In the genomic region with DNA sequence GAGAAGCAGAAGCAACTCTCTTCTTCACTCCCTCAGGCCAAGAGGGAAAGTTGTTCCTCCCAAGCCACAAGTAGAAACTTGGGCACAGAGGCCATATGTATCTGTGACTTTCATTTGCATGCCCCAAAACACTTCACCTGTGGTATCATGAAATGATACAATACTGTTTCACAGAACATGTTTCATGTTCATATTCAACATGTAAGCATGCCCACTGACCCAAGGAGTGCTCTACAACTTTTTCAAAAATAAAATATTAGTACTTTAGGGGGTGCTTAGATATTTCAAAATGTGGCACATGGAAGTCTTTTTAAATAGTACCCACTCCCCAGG, we compare ENCODE assay signal across 30 cellular contexts.
"Had no signal": no experiment of that assay in that cellular context is flagged by ENCODE, and none has a peak within 500 bp of the region (broad histone marks: within the 10 kb centered on the region; RNA-seq: fewer than 3 reads in every experiment).

No MANE protein-coding gene starts in this region.

- H3K4me3 Mint-ChIP-seq: activated naive CD4-positive, alpha-beta T cell treated with anti-CD3 and anti-CD28 coated beads for 36 hours; activated naive CD8-positive, alpha-beta T cell treated with anti-CD3 and anti-CD28 coated beads for 36 hours; activated T-helper 1 cell treated with anti-CD3 and anti-CD28 coated beads, Interleukin-12 subunit alpha, Interleukin-12 subunit beta, Interleukin-2, Interleukin-4 antibody, amounts not matched to agents 30 ng/mL and 10 ng/mL and 1 ng/mL, durations not matched to agents 14 hours and 24 hours and 36 hours; brain had no signal

- H3K36me3 Mint-ChIP-seq: activated naive CD8-positive, alpha-beta T cell treated with anti-CD3 and anti-CD28 coated beads for 36 hours had no signal

- H3K4me2 ChIP-seq: hepatocyte had no signal

- H3K79me2 ChIP-seq: hepatocyte had no signal

- H3K27me3 ChIP-seq: adrenal gland, ascending aorta, cardiac muscle cell, colonic mucosa, gastrocnemius medialis, hepatocyte, ovary, tibial nerve had no signal

- H2AFZ ChIP-seq: hepatocyte had no signal

- H3K9me3 ChIP-seq: adrenal gland, ascending aorta, colonic mucosa, gastrocnemius medialis, ovary had no signal

- ATAC-seq: gastrocnemius medialis, left cardiac atrium, left ventricle myocardium superior, sciatic nerve had no signal

- H3K36me3 ChIP-seq: adrenal gland, ascending aorta, cardiac muscle cell, colonic mucosa, gastrocnemius medialis, ovary, tibial nerve had no signal

- H3K4me3 ChIP-seq: adrenal gland, ascending aorta, cardiac muscle cell, colonic mucosa, gastrocnemius medialis, hepatocyte, ovary, skin epidermis, tibial nerve had no signal

- H3K9me3 Mint-ChIP-seq: activated naive CD4-positive, alpha-beta T cell treated with anti-CD3 and anti-CD28 coated beads for 36 hours; activated naive CD8-positive, alpha-beta T cell treated with anti-CD3 and anti-CD28 coated beads for 36 hours had no signal

- H3K27ac Mint-ChIP-seq: activated naive CD4-positive, alpha-beta T cell treated with anti-CD3 and anti-CD28 coated beads for 36 hours; activated naive CD8-positive, alpha-beta T cell treated with anti-CD3 and anti-CD28 coated beads for 36 hours; activated T-helper 1 cell treated with anti-CD3 and anti-CD28 coated beads, Interleukin-12 subunit alpha, Interleukin-12 subunit beta, Interleukin-2, Interleukin-4 antibody, amounts not matched to agents 30 ng/mL and 10 ng/mL and 1 ng/mL, durations not matched to agents 14 hours and 24 hours and 36 hours; progenitor cell of endocrine pancreas had no signal

- DNase-seq: activated CD4-positive, alpha-beta T cell treated with anti-CD3 and anti-CD28 coated beads for 4 hours; activated CD4-positive, alpha-beta T cell treated with anti-CD3 and anti-CD28 coated beads, Interleukin-2, amount 50 U/mL, for 48 hours; activated CD8-positive, alpha-beta memory T cell treated with anti-CD3 and anti-CD28 coated beads for 24 hours; activated CD8-positive, alpha-beta memory T cell treated with anti-CD3 and anti-CD28 coated beads, Interleukin-2, amount 50 U/mL, for 4 hours; activated effector memory CD4-positive, alpha-beta T cell treated with anti-CD3 and anti-CD28 coated beads, Interleukin-2, amount 50 U/mL, for 16 hours; activated naive CD4-positive, alpha-beta T cell treated with anti-CD3 and anti-CD28 coated beads for 36 hours; activated naive CD8-positive, alpha-beta T cell treated with anti-CD3 and anti-CD28 coated beads for 36 hours; activated T-cell treated with anti-CD3 and anti-CD28 coated beads, Interleukin-2, amount 50 U/mL, for 1 hour; adrenal gland; cerebellar nuclear complex; colonic mucosa; effector memory CD4-positive, alpha-beta T cell; gastrocnemius medialis; glutamatergic neuron; left cardiac atrium; left ventricle myocardium superior; naive B cell; ovary; stimulated activated CD4-positive, alpha-beta T cell treated with anti-CD3 and anti-CD28 coated beads, Interleukin-4, amount 100 ng/mL, for 24 hours; stimulated activated naive CD4-positive, alpha-beta T cell; T-helper 1 cell had no signal

- H3K4me1 ChIP-seq: adrenal gland, colonic mucosa, gastrocnemius medialis, tibial nerve had no signal

- H3K27me3 Mint-ChIP-seq: naive B cell had no signal

- H3K27ac ChIP-seq: adrenal gland, cardiac muscle cell, colonic mucosa, gastrocnemius medialis, hepatocyte, ovary, skin epidermis, tibial nerve had no signal
